ENCODE assay signal across 8 cellular contexts in genomic region chr7:129144095-129144833, GRCh38. TPM values are rescaled to one million over a fixed set of nuclear protein-coding genes. Genes with fewer than 3 reads are reported as not detected.
DNase-seq lines count a peak whose midpoint lies in the region; ATAC-seq and TF ChIP-seq lines count a peak whose summit lies in the region.

Gene TSPAN33, plus strand, starts transcription at chr7:129144707. Its CDS starts 274 bp downstream, at chr7:129144981.

- peak within 1 kb of the TSS; percentile 59 for H3K4me3 ChIP-seq in Jurkat, Clone E6-1 (ENCODE audit: low read length)

- DNase-seq in DMS53 treated with DMSO at 0.1 percent for 48 hours (lab: John Stamatoyannopoulos, UW; ENCODE audit: unreplicated experiment): peak; percentile 77
- DNase-seq in Jurkat, Clone E6-1 (ENCODE audit: low read depth, low spot score): peak; percentile 41
- peak; percentile 70 for DNase-seq in activated naive CD4-positive, alpha-beta T cell treated with Interleukin-2 at 50 U/mL for 16 hours
- DNase-seq in globus pallidus (ENCODE audit: low spot score): peak; percentile 67
- DNase-seq in nucleus accumbens (lab: John Stamatoyannopoulos, UW): peak; percentile 19 to 88 (median 69)
- peak; percentile 87 for DNase-seq in superior temporal gyrus (ENCODE audit: extremely low spot score)

- peak; percentile 64 for ATAC-seq in GM21576 (IDR thresholded peaks at IDR 0.05; ENCODE audit: unreplicated experiment)

- peak; percentile 55 for TF ChIP-seq POLR2A in Raji (IDR thresholded peaks at IDR 0.05; ENCODE audit: insufficient read depth, low read depth, low read length)

RNA-seq across cellular contexts. Expression of gene TSPAN33, which starts in this region (rescaled TPM):
- 22.4 TPM for polyA plus RNA-seq in Jurkat, Clone E6-1 (2012; ENCODE audit: insufficient read depth, insufficient read length)

Comparison
In these comparisons a context has a peak if more than half of its experiments do, and no peak if none do; other contexts are left out.
1. Peak in every context shown above with its lines: DNase-seq, ATAC-seq and H3K4me3 ChIP-seq.